Comparison of ENCODE assay signal across 35 cellular contexts in genomic region chr3:103453152-103453551, GRCh38.
"Had no signal": no experiment of that assay in that cellular context is flagged by ENCODE, and none has a peak within 500 bp of the region (broad histone marks: within the 10 kb centered on the region; RNA-seq: fewer than 3 reads in every experiment).

No MANE protein-coding gene starts in this region.

- H3K9me3 ChIP-seq: MG63 had no signal

- DNase-seq: Karpas-422, Kasumi-1, MG63, MM.1S, MV-4-11, NCI-H1048, NCI-H1092, NCI-H1092 treated with DMSO at 0.1 percent for 48 hours, NCI-H1105, NCI-H1105 treated with DMSO at 0.1 percent for 48 hours, NCI-H1417, NCI-H1417 treated with DMSO at 0.1 percent for 48 hours, NCI-H1436, NCI-H1436 treated with DMSO at 0.1 percent for 48 hours, NCI-H146, NCI-H1694, NCI-H1694 treated with DMSO at 0.1 percent for 48 hours, NCI-H187, NCI-H187 treated with DMSO at 0.1 percent for 48 hours, NCI-H1930, NCI-H2029, NCI-H2029 treated with DMSO at 0.1 percent for 48 hours, NCI-H2081, NCI-H2081 treated with DMSO at 0.1 percent for 48 hours, NCI-H2107, NCI-H2171, NCI-H2171 treated with DMSO at 0.1 percent for 48 hours, NCI-H2227 treated with DMSO at 0.1 percent for 48 hours, NCI-H226, NCI-H345, NCI-H446, NCI-H446 treated with DMSO at 0.1 percent for 48 hours, NCI-H510A, NCI-H510A treated with DMSO at 0.1 percent for 48 hours, NCI-H524 had no signal

- H3K36me3 ChIP-seq: MG63 had no signal

- H3K4me3 ChIP-seq: MG63 had no signal

- H3K27me3 ChIP-seq: MG63 had no signal
